ENCODE assay signal across 1 cellular context in genomic region chr10:79223346-79224048, GRCh38.
TF ChIP-seq lines count a peak whose summit lies in the region.

No MANE protein-coding gene starts in this region.

TF ChIP-seq in WTC11, 78 proteins besides CTCF, POLR2A, EP300 and RAD21 (continued from another document):
- TF ChIP-seq ZNF219 (CRISPR knock-in tag; IDR thresholded peaks at IDR 0.05; ENCODE audit: borderline replicate concordance) (no peak), ZNF138 (CRISPR knock-in tag; conservative IDR thresholded peaks at IDR 0.05) (no peak), ETV6 (CRISPR knock-in tag; IDR thresholded peaks at IDR 0.05) (no peak)
- TF ChIP-seq, protein P1, sequence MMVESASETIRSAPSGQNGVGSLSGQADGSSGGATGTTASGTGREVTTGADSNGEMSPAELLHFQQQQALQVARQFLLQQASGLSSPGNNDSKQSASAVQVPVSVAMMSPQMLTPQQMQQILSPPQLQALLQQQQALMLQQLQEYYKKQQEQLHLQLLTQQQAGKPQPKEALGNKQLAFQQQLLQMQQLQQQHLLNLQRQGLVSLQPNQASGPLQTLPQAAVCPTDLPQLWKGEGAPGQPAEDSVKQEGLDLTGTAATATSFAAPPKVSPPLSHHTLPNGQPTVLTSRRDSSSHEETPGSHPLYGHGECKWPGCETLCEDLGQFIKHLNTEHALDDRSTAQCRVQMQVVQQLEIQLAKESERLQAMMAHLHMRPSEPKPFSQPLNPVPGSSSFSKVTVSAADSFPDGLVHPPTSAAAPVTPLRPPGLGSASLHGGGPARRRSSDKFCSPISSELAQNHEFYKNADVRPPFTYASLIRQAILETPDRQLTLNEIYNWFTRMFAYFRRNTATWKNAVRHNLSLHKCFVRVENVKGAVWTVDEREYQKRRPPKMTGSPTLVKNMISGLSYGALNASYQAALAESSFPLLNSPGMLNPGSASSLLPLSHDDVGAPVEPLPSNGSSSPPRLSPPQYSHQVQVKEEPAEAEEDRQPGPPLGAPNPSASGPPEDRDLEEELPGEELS (CRISPR knock-in tag; IDR thresholded peaks at IDR 0.05): no peak
